Comparison of ENCODE assay signal across 18 cellular contexts in the genomic region with DNA sequence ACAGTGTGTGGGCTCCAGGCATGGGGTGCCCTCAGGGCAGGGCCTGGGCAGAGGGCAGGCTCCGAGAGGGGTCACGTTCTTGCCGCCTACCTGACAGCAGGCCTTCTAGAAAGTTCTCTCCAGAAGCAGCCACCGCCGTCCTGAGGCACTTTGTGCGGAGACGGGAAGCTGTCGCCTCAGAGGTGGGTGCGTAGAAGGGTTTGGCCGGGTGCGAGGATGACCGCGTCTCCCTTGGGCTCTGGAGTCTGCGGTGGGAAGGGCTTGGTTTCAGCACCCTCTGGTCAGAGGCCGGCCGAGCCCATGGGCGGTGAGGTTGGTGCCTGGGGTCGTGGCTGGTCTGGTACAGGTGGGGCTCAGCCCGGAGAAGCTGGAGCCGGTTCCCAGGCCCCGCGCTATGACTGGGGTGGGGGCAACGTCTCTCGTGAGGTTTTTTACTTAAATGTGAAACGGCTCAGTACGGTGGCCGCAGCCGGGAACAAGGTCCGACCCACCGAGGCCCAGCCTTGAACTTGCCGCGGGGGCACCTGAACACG. TPM values are rescaled to one million over a fixed set of nuclear protein-coding genes. Genes with fewer than 3 reads are reported as not detected.
DNase-seq lines count a peak whose midpoint lies in the region; ATAC-seq, FAIRE-seq and TF ChIP-seq lines count a peak whose summit lies in the region.
"Had no signal": no experiment of that assay in that cellular context is flagged by ENCODE, and none has a peak within 500 bp of the region (broad histone marks: within the 10 kb centered on the region; RNA-seq: fewer than 3 reads in every experiment).

No MANE protein-coding gene starts in this region.

- peak overlapping the region; percentile 83; the same call in 1 of the 2 replicates for H3K18ac ChIP-seq in H1 (ENCODE audit: extremely low read depth, low read length)

- no peak for TF ChIP-seq EP300 in H1 (IDR thresholded peaks at IDR 0.05; ENCODE audit: borderline replicate concordance in 1 of 2, low read depth in 2 of 2, low read length in 2 of 2)

- no peaks in the 10 kb centered on the region for H3K36me3 Mint-ChIP-seq in activated naive CD8-positive, alpha-beta T cell treated with anti-CD3 and anti-CD28 coated beads, Interleukin-2, amount 50 U/mL, for 24 hours (ENCODE audit: low read depth)

- no peak for ATAC-seq in lung (ENCODE audit: insufficient read depth, low FRiP score)
- ATAC-seq in activated naive CD8-positive, alpha-beta T cell treated with anti-CD3 and anti-CD28 coated beads, Interleukin-2, amount 50 U/mL, for 24 hours: no peak
- ATAC-seq: activated T-helper 17 cell treated with anti-CD3 and anti-CD28 coated beads, Interleukin-2, amount 50 U/mL, for 72 hours had no signal

- H3K27ac ChIP-seq in HEK293 (ENCODE audit: extremely low read depth, low read depth, low read length) (no peak overlapping the region), H1 (ENCODE audit: low read depth, low read length) (no peak overlapping the region), lung (ENCODE audit: low read depth in 1 of 2, low read length in 1 of 2) (peak overlapping the region in 1 of 2 donors; percentile 87), smooth muscle cell (ENCODE audit: low read depth) (no peak overlapping the region)
- no peak overlapping the region for H3K27ac ChIP-seq in effector memory CD4-positive, alpha-beta T cell (ENCODE audit: insufficient read depth, low read length, poor library complexity, severe bottlenecking)
- H3K27ac ChIP-seq: spleen had no signal

- H2BK15ac ChIP-seq in H1 (ENCODE audit: low read length): peak overlapping the region; percentile 90; the same call in 1 of the 2 replicates

- TF ChIP-seq CTCF in HEK293 (tag by site-specific recombination; IDR thresholded peaks at IDR 0.05) (no peak), H1 (IDR thresholded peaks at IDR 0.05; ENCODE audit: control extremely low read depth in 1 of 3, insufficient read depth in 1 of 3, low read depth in 1 of 3, low read length in 3 of 3) (no peak), lung (IDR thresholded peaks at IDR 0.05; ENCODE audit: control extremely low read depth, extremely low read depth) (no peak), smooth muscle cell (IDR thresholded peaks at IDR 0.05; ENCODE audit: borderline replicate concordance, insufficient read depth, poor library complexity, severe bottlenecking) (no peak), GM13976 (IDR thresholded peaks at IDR 0.05; ENCODE audit: borderline replicate concordance, control extremely low read depth, extremely low read depth, insufficient read depth, missing control alignments) (no peak)

- no peaks in the 10 kb centered on the region for H3K27me3 Mint-ChIP-seq in activated naive CD8-positive, alpha-beta T cell treated with anti-CD3 and anti-CD28 coated beads, Interleukin-2, amount 50 U/mL, for 24 hours
- H3K27me3 Mint-ChIP-seq: activated T-helper 17 cell treated with anti-CD3 and anti-CD28 coated beads, Interleukin-2, amount 50 U/mL, for 72 hours had no signal

- H2AK5ac ChIP-seq in H1 (ENCODE audit: low read depth, low read length): peak overlapping the region; percentile 78; the same call in 1 of the 2 replicates

- H2BK20ac ChIP-seq in H1 (ENCODE audit: low read length): peak overlapping the region; percentile 15; the same call in 1 of the 2 replicates

- FAIRE-seq in H1 (lab: Jason Lieb, UNC): no peak
- no peak for FAIRE-seq in H54 (lab: Jason Lieb, UNC)

- TF ChIP-seq POLR2A in H1 (IDR thresholded peaks at IDR 0.05; ENCODE audit: control extremely low read depth in 1 of 2, low read depth in 2 of 2, low read length in 2 of 2) (no peak), H54 (IDR thresholded peaks at IDR 0.05; ENCODE audit: low read depth, low read length) (no peak)

- CTCF ChIA-PET in HEK293 (lab: Yijun Ruan, JAX): no interaction called here
- CTCF ChIA-PET in H1 (lab: Charles Lee; ENCODE audit: partially characterized antibody): interaction anchor here (1.1 kb wide), 1 partner anchor 43 kb away, joined by 3 read pairs; no protein-coding TSS in a partner anchor

- H4K8ac ChIP-seq in H1 (ENCODE audit: extremely low read depth, insufficient read depth, low read length): 0 out of 2 replicates have a peak overlapping the region, but pooled peaks have one; percentile 28

- 93% methylated on average over 31 of the region's 33 CpGs; no CpG with 5 or more reads in 1 of the 2 experiments for WGBS in H1 (ENCODE audit: extremely low coverage in 1 of 2, insufficient coverage in 1 of 2, insufficient read length in 1 of 2, insufficient replicate concordance in 2 of 2, low coverage in 1 of 2, low lambda C conversion rate in 2 of 2, missing lambda C conversion rate in 1 of 2), 2 experiments
- 75 to 93% methylated on average over 33 of the region's 33 CpGs for WGBS in lung, 2 donors
- WGBS in smooth muscle cell (ENCODE audit: low lambda C conversion rate): 91% methylated on average over 33 of the region's 33 CpGs

- H3K9ac ChIP-seq in H1 (replicated peaks in 1 of 4; ENCODE audit: extremely low read depth in 1 of 4, low read depth in 3 of 4, low read length in 3 of 4): no peak overlapping the region
- H3K9ac ChIP-seq in smooth muscle cell (ENCODE audit: low read depth): no peak overlapping the region

- DNase-seq in H1 (ENCODE audit: low read depth in 1 of 2, low spot score in 2 of 2): no peak
- no peak for DNase-seq in lung (ENCODE audit: low spot score)
- DNase-seq in smooth muscle cell (lab: John Stamatoyannopoulos, UW; ENCODE audit: unreplicated experiment): no peak
- DNase-seq in effector memory CD4-positive, alpha-beta T cell: no peak
- no peak for DNase-seq in activated naive CD8-positive, alpha-beta T cell treated with anti-CD3 and anti-CD28 coated beads, Interleukin-2, amount 50 U/mL, for 24 hours
- DNase-seq in GM13976 (ENCODE audit: low spot score): no peak
- no peak for DNase-seq in H54 (ENCODE audit: insufficient read length, low spot score)
- DNase-seq: AML-193, aorta, DND-41, foreskin fibroblast, HFFc6, NCI-H1930, NCI-H82, spleen had no signal

- peak overlapping the region; percentile 87; the same call in 1 of the 2 replicates for H2BK12ac ChIP-seq in H1 (ENCODE audit: low read depth, low read length)

- H3K14ac ChIP-seq in H1 (ENCODE audit: insufficient read length): no peak overlapping the region

- no peaks in the 10 kb centered on the region for H3K27me3 ChIP-seq in H1 (replicated peaks in 1 of 4; ENCODE audit: control insufficient read depth in 3 of 4, extremely low read depth in 1 of 4, insufficient read depth in 3 of 4, low read length in 3 of 4)
- H3K27me3 ChIP-seq in lung (ENCODE audit: control insufficient read depth, insufficient read depth): no peaks in the 10 kb centered on the region
- peaks cover 10% of the 10 kb centered on the region for H3K27me3 ChIP-seq in smooth muscle cell (ENCODE audit: low read depth)
- no peaks in the 10 kb centered on the region for H3K27me3 ChIP-seq in effector memory CD4-positive, alpha-beta T cell (replicated peaks; ENCODE audit: control insufficient read depth, insufficient read depth, low read length, poor library complexity, severe bottlenecking)

- no peak overlapping the region for H2AFZ ChIP-seq in H1 (ENCODE audit: low read length)
- no peak overlapping the region for H2AFZ ChIP-seq in smooth muscle cell (ENCODE audit: low read depth)

- no peak overlapping the region for H3K23ac ChIP-seq in H1 (ENCODE audit: insufficient read length)

- H3K9me3 ChIP-seq in HEK293 (ENCODE audit: control insufficient read depth, insufficient read depth, low read depth, low read length) (no peaks in the 10 kb centered on the region), H1 (ENCODE audit: insufficient read depth in 2 of 2, low read depth in 1 of 2, low read length in 1 of 2) (no peaks in the 10 kb centered on the region), lung (ENCODE audit: control insufficient read depth in 2 of 2, insufficient read depth in 1 of 2, low read length in 1 of 2) (no peaks in the 10 kb centered on the region), smooth muscle cell (replicated peaks; ENCODE audit: low read depth) (no peaks in the 10 kb centered on the region)
- no peaks in the 10 kb centered on the region for H3K9me3 ChIP-seq in effector memory CD4-positive, alpha-beta T cell (ENCODE audit: control insufficient read depth, low read length)
- H3K9me3 ChIP-seq: spleen had no signal

- H3K4me3 ChIP-seq in HEK293 (ENCODE audit: low read depth, low read length) (peak overlapping the region; percentile 29), H1 (ENCODE audit: extremely low read depth in 1 of 4, insufficient read depth in 2 of 4, low read depth in 3 of 4, low read length in 4 of 4) (peak overlapping the region in 1 of 4 experiments; percentile 43; a peak in 2 of 8 replicates), lung (peak overlapping the region; percentile 55), smooth muscle cell (peak overlapping the region; percentile 38)
- no peak overlapping the region for H3K4me3 ChIP-seq in effector memory CD4-positive, alpha-beta T cell (ENCODE audit: insufficient read depth, low read depth, low read length, poor library complexity, severe bottlenecking)
- H3K4me3 ChIP-seq: spleen had no signal

- no peak for TF ChIP-seq RAD21 in H1 (IDR thresholded peaks at IDR 0.05 in 1 of 2, conservative IDR thresholded peaks at IDR 0.05 in 1 of 2; ENCODE audit: low read depth in 2 of 2, low read length in 2 of 2)

- peaks cover 8% of the 10 kb centered on the region; the same call in 1 of the 2 replicates for H3K23me2 ChIP-seq in H1 (ENCODE audit: low read depth, low read length)

- H3K9me3 Mint-ChIP-seq in activated naive CD8-positive, alpha-beta T cell treated with anti-CD3 and anti-CD28 coated beads, Interleukin-2, amount 50 U/mL, for 24 hours: no peaks in the 10 kb centered on the region
- H3K9me3 Mint-ChIP-seq: activated T-helper 17 cell treated with anti-CD3 and anti-CD28 coated beads, Interleukin-2, amount 50 U/mL, for 72 hours; dendritic cell treated with granulocyte-macrophage colony-stimulating factor and Interleukin-4, amounts not matched to agents 40 ng/mL and 50 ng/mL, for 4 days; HFFc6 had no signal

- no peak overlapping the region for H3K4ac ChIP-seq in H1 (replicated peaks; ENCODE audit: insufficient read length, low read depth, low read length)

- peak overlapping the region; percentile 60; the same call in 1 of the 2 replicates for H2BK5ac ChIP-seq in H1 (ENCODE audit: low read depth, low read length)

- H3K4me2 ChIP-seq in H1 (ENCODE audit: insufficient read depth in 1 of 2, low read depth in 2 of 2, low read length in 2 of 2) (peak overlapping the region in 1 of 2 experiments; percentile 23; a peak in 1 of 4 replicates), smooth muscle cell (no peak overlapping the region)

- peak overlapping the region; percentile 99 for H4K91ac ChIP-seq in H1 (replicated peaks; ENCODE audit: insufficient read length, low read length)

- H3K4me1 ChIP-seq in HEK293 (ENCODE audit: control insufficient read depth, insufficient read depth, low read length) (no peaks in the 10 kb centered on the region), H1 (replicated peaks in 1 of 4; ENCODE audit: control insufficient read depth in 3 of 4, insufficient read depth in 4 of 4, low read length in 3 of 4) (peaks cover 0 to 34% (median 22%) of the 10 kb centered on the region in 4 experiments; a peak in 6 of 7 replicates), lung (ENCODE audit: control insufficient read depth in 2 of 2, insufficient read depth in 2 of 2, low read length in 2 of 2) (peaks cover 0 to 2% of the 10 kb centered on the region in 2 donors), smooth muscle cell (ENCODE audit: low read depth) (peaks cover 15% of the 10 kb centered on the region)
- peaks cover under 1% of the 10 kb centered on the region for H3K4me1 ChIP-seq in effector memory CD4-positive, alpha-beta T cell (ENCODE audit: control insufficient read depth, insufficient read depth, low read length, poor library complexity, severe bottlenecking)

- in situ Hi-C loops in GM13976 (cut with MboI; ENCODE audit: low sequenced_read_pairs, unreplicated experiment): no loop called here

- H3F3A ChIP-seq in smooth muscle cell (ENCODE audit: low read depth): no peaks in the 10 kb centered on the region

- H2BK120ac ChIP-seq in H1 (replicated peaks; ENCODE audit: low read depth, low read length): no peak overlapping the region

- H3K27ac Mint-ChIP-seq in activated naive CD8-positive, alpha-beta T cell treated with anti-CD3 and anti-CD28 coated beads, Interleukin-2, amount 50 U/mL, for 24 hours: no peak overlapping the region
- H3K27ac Mint-ChIP-seq: activated T-helper 17 cell treated with anti-CD3 and anti-CD28 coated beads, Interleukin-2, amount 50 U/mL, for 72 hours; dendritic cell treated with granulocyte-macrophage colony-stimulating factor and Interleukin-4, amounts not matched to agents 40 ng/mL and 50 ng/mL, for 4 days; HFFc6 had no signal

- POLR2A ChIA-PET in HEK293 (lab: Yijun Ruan, JAX): no interaction called here
- POLR2A ChIA-PET in H1 (lab: Charles Lee; ENCODE audit: partially characterized antibody): interaction anchor here (3.8 kb wide), 1 partner anchor 11 kb away, joined by 15 read pairs; a partner anchor contains a TSS

- H3K79me1 ChIP-seq in H1 (ENCODE audit: low read depth, low read length): no peaks in the 10 kb centered on the region; the same call in 1 of the 2 replicates

- H3K79me2 ChIP-seq in H1 (ENCODE audit: control insufficient read depth in 1 of 2, insufficient read depth in 2 of 2, low read length in 2 of 2) (no peaks in the 10 kb centered on the region; a peak in 2 of 4 replicates), smooth muscle cell (ENCODE audit: low read depth) (no peaks in the 10 kb centered on the region)

- peaks cover 5% of the 10 kb centered on the region for H3K4me1 Mint-ChIP-seq in activated naive CD8-positive, alpha-beta T cell treated with anti-CD3 and anti-CD28 coated beads, Interleukin-2, amount 50 U/mL, for 24 hours
- H3K4me1 Mint-ChIP-seq: activated T-helper 17 cell treated with anti-CD3 and anti-CD28 coated beads, Interleukin-2, amount 50 U/mL, for 72 hours had no signal

- H4K5ac ChIP-seq in H1 (ENCODE audit: insufficient read length, low read depth, low read length): no peak overlapping the region

- H3K4me3 Mint-ChIP-seq in activated naive CD8-positive, alpha-beta T cell treated with anti-CD3 and anti-CD28 coated beads, Interleukin-2, amount 50 U/mL, for 24 hours: no peak overlapping the region
- H3K4me3 Mint-ChIP-seq: activated T-helper 17 cell treated with anti-CD3 and anti-CD28 coated beads, Interleukin-2, amount 50 U/mL, for 72 hours; dendritic cell treated with granulocyte-macrophage colony-stimulating factor and Interleukin-4, amounts not matched to agents 40 ng/mL and 50 ng/mL, for 4 days; HFFc6 had no signal

- H4K20me1 ChIP-seq in H1 (replicated peaks in 1 of 2; ENCODE audit: control insufficient read depth in 1 of 2, insufficient read depth in 2 of 2, low read length in 2 of 2) (no peaks in the 10 kb centered on the region), smooth muscle cell (ENCODE audit: low read depth) (no peaks in the 10 kb centered on the region)

- no peak overlapping the region for H3K56ac ChIP-seq in H1 (replicated peaks; ENCODE audit: insufficient read length, low read depth, low read length)

- H3K36me3 ChIP-seq in HEK293 (ENCODE audit: control insufficient read depth in 2 of 2, insufficient read depth in 1 of 2, low read length in 2 of 2) (no peaks in the 10 kb centered on the region), H1 (ENCODE audit: control insufficient read depth in 2 of 4, insufficient read depth in 4 of 4, low read length in 3 of 4) (no peaks in the 10 kb centered on the region), lung (ENCODE audit: control insufficient read depth in 2 of 2, insufficient read depth in 2 of 2, low read length in 2 of 2) (no peaks in the 10 kb centered on the region), smooth muscle cell (ENCODE audit: low read depth) (no peaks in the 10 kb centered on the region)
- H3K36me3 ChIP-seq in effector memory CD4-positive, alpha-beta T cell (ENCODE audit: control insufficient read depth, insufficient read depth, low read length): no peaks in the 10 kb centered on the region
- H3K36me3 ChIP-seq: spleen had no signal

RNA-seq across cellular contexts. Expression of a gene that starts 10.1 kb away (rescaled TPM):
- 1.6 and 1.7 TPM in 2 replicates for total RNA-seq in H1 (2021; fragmentation: NEBNext Ultra II Directional; extraction: Animal tissue kit (Norgen Biotek cat#: 25700))
- polyA plus RNA-seq in H1 (2011; rRNA removed) (1.1 and 2.0 TPM in 2 replicates), lung (1 to 10 TPM; 3.7 to 4.3 TPM), smooth muscle cell (0.45 TPM in 1 of 2 replicates, not detected in the other)
- polyA plus RNA-seq in H1 (2011; cell fraction: cytosol; rRNA removed): 1.0 TPM
- polyA plus RNA-seq in H1 (2011; cell fraction: nucleus; rRNA removed): 3.8 TPM
- polyA plus RNA-seq in H1 (2012, experiment 1 of 2): 0.94 to 4.7 TPM (median 1.1 TPM) in 4 replicates
- polyA plus RNA-seq in H1 (2012, experiment 2 of 2): 0.24 TPM
- 0.73 TPM for polyA plus RNA-seq in H1 (2013, experiment 1 of 2)
- polyA plus RNA-seq in H1 (2013, experiment 2 of 2): 0.55 TPM
- 0.51 and 1.3 TPM in 2 replicates for polyA minus RNA-seq in H1 (2011; rRNA and poly(A)+ RNA removed)
- not detected for polyA minus RNA-seq in H1 (2011; cell fraction: cytosol; rRNA and poly(A)+ RNA removed)
- 1.5 TPM for polyA minus RNA-seq in H1 (2011; cell fraction: nucleus; rRNA and poly(A)+ RNA removed)
- total RNA-seq in lung (10 to 100 TPM in 1 of 2 donors, 1 to 10 TPM in 1; 4.8 to 19.7 TPM), smooth muscle cell (not detected in 2 replicates)
- total RNA-seq: HFFc6 had no signal
- polyA plus RNA-seq: aorta had no signal

RNA-seq across cellular contexts. Expression of a gene that starts 42.8 kb away (rescaled TPM):
- 0.92 and 1.5 TPM in 2 replicates for total RNA-seq in H1 (2021; fragmentation: NEBNext Ultra II Directional; extraction: Animal tissue kit (Norgen Biotek cat#: 25700))
- 2.5 and 2.7 TPM in 2 replicates for polyA plus RNA-seq in H1 (2011; rRNA removed)
- polyA plus RNA-seq in H1 (2011; cell fraction: cytosol; rRNA removed): 2.9 TPM
- polyA plus RNA-seq in H1 (2011; cell fraction: nucleus; rRNA removed): 4.8 TPM
- polyA plus RNA-seq in H1 (2012, experiment 1 of 2): 0.51 to 2.0 TPM (median 1.5 TPM) in 4 replicates
- 1.4 TPM for polyA plus RNA-seq in H1 (2012, experiment 2 of 2)
- 1.4 TPM for polyA plus RNA-seq in H1 (2013, experiment 1 of 2)
- polyA plus RNA-seq in H1 (2013, experiment 2 of 2): 1.5 TPM
- not detected in 2 replicates for polyA minus RNA-seq in H1 (2011; rRNA and poly(A)+ RNA removed)
- polyA minus RNA-seq in H1 (2011; cell fraction: cytosol; rRNA and poly(A)+ RNA removed): not detected
- not detected for polyA minus RNA-seq in H1 (2011; cell fraction: nucleus; rRNA and poly(A)+ RNA removed)
- total RNA-seq in lung: 1 to 10 TPM; 2.7 to 4.0 TPM
- 1 to 10 TPM; 1.8 to 2.1 TPM for polyA plus RNA-seq in lung
- 1.9 and 4.8 TPM in 2 replicates for total RNA-seq in smooth muscle cell
- 12.2 and 15.8 TPM in 2 replicates for polyA plus RNA-seq in smooth muscle cell
- total RNA-seq: HFFc6 had no signal

RNA-seq across cellular contexts. Expression of a gene that starts 47.7 kb away (rescaled TPM):
- total RNA-seq in H1 (2021; fragmentation: NEBNext Ultra II Directional; extraction: Animal tissue kit (Norgen Biotek cat#: 25700)): 10.9 and 12.4 TPM in 2 replicates
- polyA plus RNA-seq in H1 (2011; rRNA removed) (10.0 and 15.7 TPM in 2 replicates), lung (10 to 100 TPM in 1 of 2 donors, 1 to 10 TPM in 1; 9.5 to 16.7 TPM), smooth muscle cell (20.2 and 27.1 TPM in 2 replicates)
- polyA plus RNA-seq in H1 (2011; cell fraction: cytosol; rRNA removed): 11.1 TPM
- 45.2 TPM for polyA plus RNA-seq in H1 (2011; cell fraction: nucleus; rRNA removed)
- polyA plus RNA-seq in H1 (2012, experiment 1 of 2): 6.7 to 11.8 TPM (median 10.8 TPM) in 4 replicates
- polyA plus RNA-seq in H1 (2012, experiment 2 of 2): 9.1 TPM
- polyA plus RNA-seq in H1 (2013, experiment 1 of 2): 8.9 TPM
- polyA plus RNA-seq in H1 (2013, experiment 2 of 2): 8.4 TPM
- 2.8 and 4.3 TPM in 2 replicates for polyA minus RNA-seq in H1 (2011; rRNA and poly(A)+ RNA removed)
- polyA minus RNA-seq in H1 (2011; cell fraction: cytosol; rRNA and poly(A)+ RNA removed): 5.1 TPM
- 14.2 TPM for polyA minus RNA-seq in H1 (2011; cell fraction: nucleus; rRNA and poly(A)+ RNA removed)
- total RNA-seq in lung (10 to 100 TPM in 1 of 2 donors, 1 to 10 TPM in 1; 9.9 to 19.2 TPM), smooth muscle cell (9.3 and 24.5 TPM in 2 replicates)

RNA-seq across cellular contexts. Expression of a gene that starts 50.3 kb away (rescaled TPM):
- not detected in 2 replicates for total RNA-seq in H1 (2021; fragmentation: NEBNext Ultra II Directional; extraction: Animal tissue kit (Norgen Biotek cat#: 25700))
- 0.06 TPM in 1 of 2 replicates, not detected in the other for polyA plus RNA-seq in H1 (2011; rRNA removed)
- polyA plus RNA-seq in H1 (2011; cell fraction: cytosol; rRNA removed): 0.14 TPM
- 0.19 TPM for polyA plus RNA-seq in H1 (2011; cell fraction: nucleus; rRNA removed)
- not detected in 4 replicates for polyA plus RNA-seq in H1 (2012, experiment 1 of 2)
- polyA plus RNA-seq in H1 (2012, experiment 2 of 2): not detected
- not detected for polyA plus RNA-seq in H1 (2013, experiment 1 of 2)
- polyA plus RNA-seq in H1 (2013, experiment 2 of 2): 0.07 TPM
- not detected in 2 replicates for polyA minus RNA-seq in H1 (2011; rRNA and poly(A)+ RNA removed)
- not detected for polyA minus RNA-seq in H1 (2011; cell fraction: cytosol; rRNA and poly(A)+ RNA removed)
- not detected for polyA minus RNA-seq in H1 (2011; cell fraction: nucleus; rRNA and poly(A)+ RNA removed)
- total RNA-seq in lung: 1 to 10 TPM; 3.6 to 5.3 TPM
- 10 to 100 TPM in 1 of 2 donors, 1 to 10 TPM in 1; 8.5 to 11.3 TPM for polyA plus RNA-seq in lung
- 0.54 TPM in 1 of 2 replicates, not detected in the other for total RNA-seq in smooth muscle cell
- polyA plus RNA-seq in smooth muscle cell: 0.79 TPM in 1 of 2 replicates, not detected in the other
